16 cellular contexts compared by ENCODE assay signal in the genomic region with DNA sequence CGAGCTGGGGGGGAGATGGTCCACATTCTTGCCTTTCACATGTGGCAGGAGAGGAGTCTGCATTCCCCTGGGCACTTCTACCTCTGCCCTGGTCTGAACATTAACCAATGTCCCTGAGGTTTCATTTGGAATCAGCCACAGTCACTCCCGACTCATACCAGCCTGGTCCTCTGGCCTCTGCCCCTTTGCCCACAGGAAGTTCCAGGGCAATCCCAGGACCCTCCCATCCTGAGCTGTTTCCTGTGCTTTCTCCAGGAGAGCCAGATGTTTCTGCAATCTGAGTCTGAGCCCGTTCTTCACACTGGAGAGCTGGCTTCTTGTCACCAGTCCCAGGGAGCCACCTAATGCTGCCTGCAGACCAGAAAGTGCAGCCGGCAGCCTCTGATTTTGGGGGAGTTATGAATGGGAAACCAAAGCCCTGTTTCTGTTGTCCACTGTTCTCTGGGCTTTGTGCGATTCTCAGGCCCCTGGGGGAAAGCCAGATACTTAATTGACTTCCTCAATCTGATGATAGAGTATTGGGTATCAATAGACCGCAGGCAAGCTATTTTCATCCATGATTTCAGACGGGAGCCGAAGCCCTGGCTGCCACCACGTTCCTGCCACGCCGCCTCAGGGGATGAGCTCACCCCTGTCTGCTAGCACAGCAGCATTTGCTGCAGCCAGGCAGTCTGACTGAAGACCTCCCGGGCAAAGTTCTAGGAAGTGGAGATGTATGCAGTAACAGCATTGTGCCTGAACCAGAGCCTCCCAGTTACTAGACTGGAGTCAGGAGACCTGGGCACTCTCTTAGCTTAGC.
DNase-seq lines count a peak whose midpoint lies in the region; ATAC-seq and TF ChIP-seq lines count a peak whose summit lies in the region.
"Had no signal": no experiment of that assay in that cellular context is flagged by ENCODE, and none has a peak within 500 bp of the region (broad histone marks: within the 10 kb centered on the region; RNA-seq: fewer than 3 reads in every experiment).

No MANE protein-coding gene starts in this region.

- ATAC-seq in GM18861 (IDR thresholded peaks at IDR 0.05; ENCODE audit: unreplicated experiment) = no peak
- ATAC-seq: activated T-cell treated with anti-CD3 and anti-CD28 coated beads, Interleukin-2, amount 50 U/mL, for 72 hours; CD8-positive, alpha-beta T cell; natural killer cell treated with Interleukin-12 subunit alpha and Interleukin-12 subunit beta and Interleukin-15 and Interleukin-18, amount 100 ng/mL, for 72 hours had no signal

- H2AFZ ChIP-seq in osteoblast (ENCODE audit: low read length) = peak overlapping the region; percentile 72
- H2AFZ ChIP-seq: PC-9 had no signal

- H3K36me3 ChIP-seq in osteoblast (ENCODE audit: insufficient read depth, low read length) (no peaks in the 10 kb centered on the region), H7 (replicated peaks; ENCODE audit: control insufficient read depth, insufficient read depth, low read length) (no peaks in the 10 kb centered on the region)
- H3K36me3 ChIP-seq: sigmoid colon, stomach had no signal

- H3K4me1 ChIP-seq in osteoblast (ENCODE audit: insufficient read depth, low read length) = peaks cover 21% of the 10 kb centered on the region

- H3K27ac ChIP-seq in osteoblast (ENCODE audit: low read depth, low read length) = peak overlapping the region; percentile 63
- H3K27ac ChIP-seq: PC-9, sigmoid colon, stomach had no signal

- DNase-seq in Daoy (ENCODE audit: low read depth) (peak; percentile 62), M059J (ENCODE audit: low read depth) (peak; percentile 4), dedifferentiated amniotic fluid mesenchymal stem cell (ENCODE audit: extremely low spot score) (peak; percentile 82), osteoblast (ENCODE audit: insufficient read length, low spot score, missing footprints) (peak; percentile 95), COR-L47 (lab: John Stamatoyannopoulos, UW) (no peak), NCI-H2029 (lab: John Stamatoyannopoulos, UW) (no peak), H7 (no peak)
- DNase-seq: activated CD4-positive, alpha-beta T cell treated with anti-CD3 and anti-CD28 coated beads, Interleukin-2, amount 10 ng/mL, durations not matched to agents 7 days and 5 days; activated T-cell treated with anti-CD3 and anti-CD28 coated beads, Interleukin-2, amount 50 U/mL, for 72 hours; CD8-positive, alpha-beta T cell; NCI-H226; PC-9; sigmoid colon; stomach had no signal

- H3K79me2 ChIP-seq in osteoblast (ENCODE audit: insufficient read depth, low read length) = no peaks in the 10 kb centered on the region

- H3K4me2 ChIP-seq in osteoblast (ENCODE audit: insufficient read depth, low read length) = peak overlapping the region; percentile 24
- H3K4me2 ChIP-seq: PC-9 had no signal

- no peaks in the 10 kb centered on the region for H3K9me3 ChIP-seq in osteoblast (ENCODE audit: low read depth, low read length)
- H3K9me3 ChIP-seq: sigmoid colon, stomach had no signal

- H3K4me3 ChIP-seq in osteoblast (ENCODE audit: insufficient read depth, low read length) (no peak overlapping the region), H7 (ENCODE audit: insufficient read depth, low read depth, low read length) (no peak overlapping the region)
- H3K4me3 ChIP-seq: PC-9, sigmoid colon, stomach had no signal

- H3K27me3 ChIP-seq in osteoblast (ENCODE audit: insufficient read depth, low read length) (peaks cover 15% of the 10 kb centered on the region), H7 (ENCODE audit: control insufficient read depth, insufficient read depth, low read length) (peaks cover 25% of the 10 kb centered on the region)
- H3K27me3 ChIP-seq: sigmoid colon had no signal

- no peak for TF ChIP-seq CTCF in osteoblast (IDR thresholded peaks at IDR 0.05; ENCODE audit: extremely low read depth, low read depth, low read length)

- H4K20me1 ChIP-seq in osteoblast (ENCODE audit: insufficient read depth, low read length) = no peaks in the 10 kb centered on the region

Comparison
In these comparisons a context has a peak if more than half of its experiments do, and no peak if none do; other contexts are left out.
1. DNase-seq: peak in Daoy (single experiment), M059J (single experiment), dedifferentiated amniotic fluid mesenchymal stem cell (single experiment) and osteoblast (single experiment); none in COR-L47 (single experiment), NCI-H2029 (single experiment) and H7 (single experiment).